10 cellular contexts compared by ENCODE assay signal in the genomic region with DNA sequence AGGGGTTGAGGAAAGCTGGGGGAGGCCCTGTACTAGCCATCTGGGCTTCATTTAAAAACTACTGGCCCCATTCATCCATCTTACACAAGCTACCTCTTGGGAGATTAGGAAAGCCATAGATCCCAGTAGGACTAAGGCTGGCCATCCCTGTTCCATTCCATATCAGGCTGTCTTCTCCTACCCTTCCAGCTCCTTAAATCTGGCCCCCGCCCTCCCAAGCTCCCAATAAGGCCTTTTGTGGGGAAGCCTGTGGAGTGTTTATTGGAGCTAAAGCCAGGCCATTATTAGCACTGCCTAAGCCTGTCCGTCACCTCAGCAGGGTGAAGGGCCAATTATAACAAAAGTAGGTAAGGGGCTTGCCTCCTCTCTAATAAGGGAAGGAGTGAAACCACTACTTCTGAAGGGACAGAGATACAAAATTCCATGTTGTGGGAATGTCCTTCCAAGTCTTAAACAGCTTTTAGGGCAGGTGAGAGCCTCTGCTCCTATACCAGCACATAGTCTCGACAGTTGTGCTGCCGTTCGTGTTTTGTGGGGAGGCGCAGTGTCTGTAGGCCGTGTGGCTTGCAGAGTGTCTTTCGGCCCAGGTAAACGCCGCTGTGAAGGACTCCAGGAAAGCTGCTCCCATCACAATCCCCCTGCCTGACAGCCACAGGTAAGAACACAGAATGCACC. TPM values are rescaled to one million over a fixed set of nuclear protein-coding genes. Genes with fewer than 3 reads are reported as not detected.
A peak's percentile ranks its signal among the peaks of the same experiment; 100 is the strongest.
DNase-seq lines count a peak whose midpoint lies in the region; TF ChIP-seq lines count a peak whose summit lies in the region.
"Had no signal": no experiment of that assay in that cellular context is flagged by ENCODE, and none has a peak within 500 bp of the region (broad histone marks: within the 10 kb centered on the region; RNA-seq: fewer than 3 reads in every experiment).

No MANE protein-coding gene starts in this region.

- peak overlapping the region; percentile 82 for H3K27ac ChIP-seq in smooth muscle cell (ENCODE audit: low read depth)
- H3K27ac ChIP-seq: pancreas had no signal

- H3K4me1 Mint-ChIP-seq in T-helper 1 cell treated with Interleukin-12 subunit alpha and Interleukin-12 subunit beta and Interleukin-4 antibody, amounts not matched to agents 30 μg/mL and 1 μg/mL, for 36 hours (ENCODE audit: low read depth), result peaks cover 35% of the 10 kb centered on the region
- H3K4me1 Mint-ChIP-seq in activated CD4-positive, alpha-beta memory T cell treated with anti-CD3 and anti-CD28 coated beads for 36 hours (ENCODE audit: low read depth), result peaks cover 32% of the 10 kb centered on the region
- H3K4me1 Mint-ChIP-seq in glutamatergic neuron (ENCODE audit: low read depth, unreplicated experiment), result peaks cover 22% of the 10 kb centered on the region

- H3K4me3 ChIP-seq in smooth muscle cell (no peak overlapping the region), HAP-1 (no peak overlapping the region)

- TF ChIP-seq CTCF in glutamatergic neuron (IDR thresholded peaks at IDR 0.05; ENCODE audit: partially characterized antibody, unreplicated experiment), result no peak
- TF ChIP-seq CTCF in smooth muscle cell (IDR thresholded peaks at IDR 0.05; ENCODE audit: borderline replicate concordance, insufficient read depth, poor library complexity, severe bottlenecking), result no peak

- CTCF ChIA-PET in activated CD4-positive, alpha-beta memory T cell treated with anti-CD3 and anti-CD28 coated beads for 36 hours (lab: Charles Lee), result interaction anchor here (0.6 to 6.2 kb wide), 6 partner anchors 10 to 115 kb away, joined by 3 to 48 read pairs (median 10); a partner anchor contains a TSS

- no peaks in the 10 kb centered on the region for H3K9me3 Mint-ChIP-seq in T-helper 1 cell treated with Interleukin-12 subunit alpha and Interleukin-12 subunit beta and Interleukin-4 antibody, amounts not matched to agents 30 μg/mL and 1 μg/mL, for 36 hours
- H3K9me3 Mint-ChIP-seq in activated CD4-positive, alpha-beta memory T cell treated with anti-CD3 and anti-CD28 coated beads for 36 hours, result no peaks in the 10 kb centered on the region
- H3K9me3 Mint-ChIP-seq in glutamatergic neuron (ENCODE audit: unreplicated experiment), result peaks cover 31% of the 10 kb centered on the region

- POLR2A ChIA-PET in activated CD4-positive, alpha-beta memory T cell treated with anti-CD3 and anti-CD28 coated beads for 36 hours (lab: Charles Lee), result interaction anchor here (1.0 to 4.5 kb wide), 9 partner anchors 10 to 44 kb away, joined by 3 to 19 read pairs (median 6); a partner anchor contains a TSS

- no peaks in the 10 kb centered on the region for H3K27me3 Mint-ChIP-seq in T-helper 1 cell treated with Interleukin-12 subunit alpha and Interleukin-12 subunit beta and Interleukin-4 antibody, amounts not matched to agents 30 μg/mL and 1 μg/mL, for 36 hours (ENCODE audit: low read depth)
- H3K27me3 Mint-ChIP-seq in activated CD4-positive, alpha-beta memory T cell treated with anti-CD3 and anti-CD28 coated beads for 36 hours, result no peaks in the 10 kb centered on the region
- peaks cover 39% of the 10 kb centered on the region for H3K27me3 Mint-ChIP-seq in glutamatergic neuron (ENCODE audit: unreplicated experiment)

- H3K27ac Mint-ChIP-seq in T-helper 1 cell treated with Interleukin-12 subunit alpha and Interleukin-12 subunit beta and Interleukin-4 antibody, amounts not matched to agents 30 μg/mL and 1 μg/mL, for 36 hours, result peak overlapping the region; percentile 79
- peak overlapping the region; percentile 98 for H3K27ac Mint-ChIP-seq in activated CD4-positive, alpha-beta memory T cell treated with anti-CD3 and anti-CD28 coated beads for 36 hours
- peak overlapping the region; percentile 76 for H3K27ac Mint-ChIP-seq in glutamatergic neuron (ENCODE audit: unreplicated experiment)

- peaks cover 59% of the 10 kb centered on the region for H3F3A ChIP-seq in smooth muscle cell (ENCODE audit: low read depth)

- intact Hi-C loops in activated CD4-positive, alpha-beta memory T cell treated with anti-CD3 and anti-CD28 coated beads for 36 hours (cut with micrococcal nuclease), result no loop called here

- H3K36me3 ChIP-seq in smooth muscle cell (ENCODE audit: low read depth) (no peaks in the 10 kb centered on the region), HAP-1 (replicated peaks) (peaks cover 74% of the 10 kb centered on the region)

- H3K27me3 ChIP-seq in smooth muscle cell (ENCODE audit: low read depth) (no peaks in the 10 kb centered on the region), HAP-1 (ENCODE audit: low read depth) (no peaks in the 10 kb centered on the region)
- H3K27me3 ChIP-seq: pancreas had no signal

- H3K4me2 ChIP-seq in smooth muscle cell, result peak overlapping the region; percentile 100

- in situ Hi-C loops in HAP-1 (cut with MboI; ENCODE audit: low sequenced_read_pairs), result no loop called here

- H3K4me1 ChIP-seq in smooth muscle cell (ENCODE audit: low read depth), result peaks cover 40% of the 10 kb centered on the region
- peaks cover 24% of the 10 kb centered on the region for H3K4me1 ChIP-seq in HAP-1

- H3K79me2 ChIP-seq in smooth muscle cell (ENCODE audit: low read depth), result peaks cover 30% of the 10 kb centered on the region

- no peak overlapping the region for H3K9ac ChIP-seq in smooth muscle cell (ENCODE audit: low read depth)

- DNase-seq in T-helper 1 cell (no peak), glutamatergic neuron (no peak), smooth muscle cell (lab: John Stamatoyannopoulos, UW; ENCODE audit: unreplicated experiment) (no peak), amniotic stem cell (lab: John Stamatoyannopoulos, UW) (no peak), HAP-1 (ENCODE audit: low spot score in 2 of 2) (no peak), HuH-7.5 (ENCODE audit: low spot score) (no peak)
- no peak for DNase-seq in activated CD4-positive, alpha-beta memory T cell treated with anti-CD3 and anti-CD28 coated beads for 36 hours
- DNase-seq: activated CD8-positive, alpha-beta memory T cell treated with anti-CD3 and anti-CD28 coated beads, Interleukin-2, amount 50 U/mL, for 48 hours; pancreas had no signal

- H2AFZ ChIP-seq in smooth muscle cell (ENCODE audit: low read depth), result no peak overlapping the region

- H3K36me3 Mint-ChIP-seq in T-helper 1 cell treated with Interleukin-12 subunit alpha and Interleukin-12 subunit beta and Interleukin-4 antibody, amounts not matched to agents 30 μg/mL and 1 μg/mL, for 36 hours (ENCODE audit: low read depth), result peaks cover 64% of the 10 kb centered on the region
- H3K36me3 Mint-ChIP-seq in activated CD4-positive, alpha-beta memory T cell treated with anti-CD3 and anti-CD28 coated beads for 36 hours, result peaks cover 63% of the 10 kb centered on the region
- peaks cover 5% of the 10 kb centered on the region for H3K36me3 Mint-ChIP-seq in glutamatergic neuron (ENCODE audit: unreplicated experiment)

- peak overlapping the region; percentile 59 for H3K4me3 Mint-ChIP-seq in T-helper 1 cell treated with Interleukin-12 subunit alpha and Interleukin-12 subunit beta and Interleukin-4 antibody, amounts not matched to agents 30 μg/mL and 1 μg/mL, for 36 hours
- peak overlapping the region; percentile 95 for H3K4me3 Mint-ChIP-seq in activated CD4-positive, alpha-beta memory T cell treated with anti-CD3 and anti-CD28 coated beads for 36 hours
- H3K4me3 Mint-ChIP-seq in glutamatergic neuron (ENCODE audit: unreplicated experiment), result peak overlapping the region; percentile 95

- peaks cover 56% of the 10 kb centered on the region for H4K20me1 ChIP-seq in smooth muscle cell (ENCODE audit: low read depth)

- H3K9me3 ChIP-seq in smooth muscle cell (replicated peaks; ENCODE audit: low read depth) (no peaks in the 10 kb centered on the region), HAP-1 (no peaks in the 10 kb centered on the region)
- H3K9me3 ChIP-seq: pancreas had no signal

- 92% methylated on average over 10 of the region's 10 CpGs for WGBS in smooth muscle cell (ENCODE audit: low lambda C conversion rate)

RNA-seq across cellular contexts. Expression of a gene that starts 3.7 kb away (rescaled TPM):
- 1,000 to 10,000 TPM; 1,196 to 1,215 TPM for total RNA-seq in activated CD4-positive, alpha-beta memory T cell treated with anti-CD3 and anti-CD28 coated beads for 36 hours
- total RNA-seq in glutamatergic neuron (ENCODE audit: unreplicated experiment) (2,223 TPM), smooth muscle cell (2,329 and 2,776 TPM in 2 replicates)
- polyA plus RNA-seq in smooth muscle cell, result 4,165 and 4,181 TPM in 2 replicates

RNA-seq across cellular contexts. Expression of a gene that starts 9.4 kb away (rescaled TPM):
- total RNA-seq in activated CD4-positive, alpha-beta memory T cell treated with anti-CD3 and anti-CD28 coated beads for 36 hours, result 10 to 100 TPM; 63.8 to 70.8 TPM
- 232 TPM for total RNA-seq in glutamatergic neuron (ENCODE audit: unreplicated experiment)
- 44.5 and 59.0 TPM in 2 replicates for total RNA-seq in smooth muscle cell
- 107 and 121 TPM in 2 replicates for polyA plus RNA-seq in smooth muscle cell

RNA-seq across cellular contexts. Expression of a gene that starts 27.5 kb away (rescaled TPM):
- 100 to 1,000 TPM in 1 of 2 experiments, 10 to 100 TPM in 1; 96.4 to 103 TPM for total RNA-seq in activated CD4-positive, alpha-beta memory T cell treated with anti-CD3 and anti-CD28 coated beads for 36 hours
- total RNA-seq in glutamatergic neuron (ENCODE audit: unreplicated experiment) (196 TPM), smooth muscle cell (28.2 and 43.8 TPM in 2 replicates)
- polyA plus RNA-seq in smooth muscle cell, result 32.2 and 39.2 TPM in 2 replicates

RNA-seq across cellular contexts. Expression of a gene that starts 33.7 kb away (rescaled TPM):
- 100 to 1,000 TPM; 142 to 146 TPM for total RNA-seq in activated CD4-positive, alpha-beta memory T cell treated with anti-CD3 and anti-CD28 coated beads for 36 hours
- total RNA-seq in glutamatergic neuron (ENCODE audit: unreplicated experiment), result 144 TPM
- 76.0 and 87.7 TPM in 2 replicates for total RNA-seq in smooth muscle cell
- polyA plus RNA-seq in smooth muscle cell, result 69.5 and 77.0 TPM in 2 replicates

RNA-seq across cellular contexts. Expression of a gene that starts 43.7 kb away (rescaled TPM):
- 1 to 10 TPM; 5.1 to 7.2 TPM for total RNA-seq in activated CD4-positive, alpha-beta memory T cell treated with anti-CD3 and anti-CD28 coated beads for 36 hours
- total RNA-seq in glutamatergic neuron (ENCODE audit: unreplicated experiment) (11.1 TPM), smooth muscle cell (1.9 and 6.7 TPM in 2 replicates)
- 2.8 TPM in 2 replicates for polyA plus RNA-seq in smooth muscle cell
